In the genomic region with DNA sequence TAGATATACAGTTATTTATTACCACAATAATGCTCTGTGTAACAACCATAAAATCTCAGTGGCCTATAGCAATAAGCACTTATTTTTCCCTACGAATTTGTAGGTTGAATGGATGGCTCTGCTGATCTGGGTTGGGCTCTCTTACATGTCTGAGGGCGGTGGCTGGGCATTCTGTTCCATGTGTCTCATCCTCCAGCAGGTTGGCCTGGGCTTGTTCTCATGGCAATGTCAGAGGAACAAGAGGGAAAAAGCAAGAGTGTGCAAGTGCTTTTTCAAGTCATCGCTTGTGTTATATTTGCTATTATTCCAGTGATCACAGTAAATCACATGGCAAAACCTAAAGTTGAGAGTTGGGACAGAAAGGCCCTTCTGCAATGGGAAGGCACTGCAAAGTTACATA, we compare ENCODE assay signal across 1 cellular context.
TF ChIP-seq lines count a peak whose summit lies in the region.

No MANE protein-coding gene starts in this region.

TF ChIP-seq in GM23338, 12 proteins besides CTCF, POLR2A, EP300 and RAD21 (continued from another document):
- TF ChIP-seq JUNB (IDR thresholded peaks at IDR 0.05; ENCODE audit: unreplicated experiment) (no peak), POLR2AphosphoS5 (IDR thresholded peaks at IDR 0.05; ENCODE audit: low read depth) (no peak)
